27 cellular contexts compared by ENCODE assay signal in the genomic region with DNA sequence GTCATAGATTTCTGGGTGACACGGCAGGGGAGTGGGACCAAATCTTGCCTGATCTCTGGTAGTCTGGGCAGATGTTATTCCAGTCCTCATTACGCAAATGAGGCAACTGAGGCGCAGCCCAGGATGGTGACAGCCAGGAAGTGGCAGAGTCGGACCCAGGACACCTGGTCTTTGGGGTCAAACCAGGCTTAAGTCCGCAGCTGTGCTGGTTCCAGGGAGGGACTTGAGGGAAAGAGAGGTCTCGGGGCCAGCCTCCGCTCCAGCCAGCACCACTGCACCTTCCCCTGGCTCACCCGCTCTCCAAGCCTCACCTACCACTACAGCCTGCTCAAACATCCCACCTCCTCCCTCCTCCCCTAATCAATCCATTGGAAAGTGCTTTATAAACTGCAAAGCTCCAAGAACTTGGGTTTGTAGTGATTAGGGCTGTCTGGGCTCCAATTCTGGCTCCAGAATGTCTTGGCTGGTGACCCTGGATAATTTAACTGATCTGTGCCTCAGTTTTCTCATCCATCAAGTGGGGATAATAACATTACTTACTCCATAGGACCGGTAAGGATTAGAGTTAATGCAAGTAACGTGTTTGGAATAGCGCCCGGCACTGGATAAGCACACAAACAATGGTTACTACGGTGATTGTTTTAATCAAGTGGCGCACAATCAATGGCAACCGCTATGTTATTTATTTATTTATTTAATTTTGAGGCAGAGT. TPM values are rescaled to one million over a fixed set of nuclear protein-coding genes. Genes with fewer than 3 reads are reported as not detected.
DNase-seq lines count a peak whose midpoint lies in the region; ATAC-seq, FAIRE-seq and TF ChIP-seq lines count a peak whose summit lies in the region.
"Had no signal": no experiment of that assay in that cellular context is flagged by ENCODE, and none has a peak within 500 bp of the region (broad histone marks: within the 10 kb centered on the region; RNA-seq: fewer than 3 reads in every experiment).

No MANE protein-coding gene starts in this region.

- TF ChIP-seq RAD21 in HCT116 (IDR thresholded peaks at IDR 0.05; ENCODE audit: low read depth) (no peak), K562 (CRISPR knock-in tag; conservative IDR thresholded peaks at IDR 0.05 in 1 of 2, IDR thresholded peaks at IDR 0.05 in 1 of 2) (no peak)

- H3K4me2 ChIP-seq in HCT116 (ENCODE audit: low read length), result peak overlapping the region; percentile 80
- H3K4me2 ChIP-seq in K562 (ENCODE audit: insufficient read depth, low read length), result no peak overlapping the region
- H3K4me2 ChIP-seq in smooth muscle cell, result peak overlapping the region; percentile 59

- TF ChIP-seq EP300 in K562 (IDR thresholded peaks at IDR 0.05; ENCODE audit: low read length), result no peak

- peaks cover 0 to 14% of the 10 kb centered on the region in 2 experiments; a peak in 3 of 4 replicates for H3K4me1 ChIP-seq in HCT116 (ENCODE audit: control insufficient read depth in 1 of 2, insufficient read depth in 2 of 2, low read length in 2 of 2)
- H3K4me1 ChIP-seq in K562 (replicated peaks in 1 of 2; ENCODE audit: control insufficient read depth in 2 of 2, insufficient read depth in 2 of 2, low read length in 2 of 2), result peaks cover 0 to 15% of the 10 kb centered on the region in 2 experiments; a peak in 1 of 5 replicates
- no peaks in the 10 kb centered on the region for H3K4me1 ChIP-seq in smooth muscle cell (ENCODE audit: low read depth)
- H3K4me1 ChIP-seq: gastrocnemius medialis had no signal

- FAIRE-seq in K562 (lab: Jason Lieb, UNC), result no peak
- FAIRE-seq: colon, small intestine had no signal

- no peaks in the 10 kb centered on the region for H3K36me3 ChIP-seq in HCT116 (ENCODE audit: control insufficient read depth in 1 of 2, insufficient read depth in 2 of 2, low read length in 2 of 2)
- no peaks in the 10 kb centered on the region for H3K36me3 ChIP-seq in K562 (ENCODE audit: control insufficient read depth, insufficient read depth, low read length)
- no peaks in the 10 kb centered on the region for H3K36me3 ChIP-seq in smooth muscle cell (ENCODE audit: low read depth)
- H3K36me3 ChIP-seq: esophagus muscularis mucosa, gastrocnemius medialis, neutrophil, vagina had no signal

- WGBS in K562 (ENCODE audit: insufficient coverage, low coverage, missing lambda C conversion rate), result 17% methylated on average over 12 of the region's 15 CpGs
- WGBS in smooth muscle cell (ENCODE audit: low lambda C conversion rate), result 57% methylated on average over 15 of the region's 15 CpGs

- TF ChIP-seq CTCF in HCT116 (IDR thresholded peaks at IDR 0.05 in 2 of 3, conservative IDR thresholded peaks at IDR 0.05 in 1 of 3; ENCODE audit: borderline replicate concordance in 1 of 3, insufficient read depth in 1 of 3, low read depth in 2 of 3, low read length in 2 of 3), result no peak
- no peak for TF ChIP-seq CTCF in K562 (IDR thresholded peaks at IDR 0.05 in 2 of 3, conservative IDR thresholded peaks at IDR 0.05 in 1 of 3; ENCODE audit: insufficient read depth in 2 of 3, low read depth in 1 of 3, low read length in 3 of 3)
- no peak for TF ChIP-seq CTCF in smooth muscle cell (IDR thresholded peaks at IDR 0.05; ENCODE audit: borderline replicate concordance, insufficient read depth, poor library complexity, severe bottlenecking)

- peak overlapping the region; percentile 59 to 68 for H3K4me3 ChIP-seq in HCT116 (replicated peaks in 1 of 2; ENCODE audit: low read depth in 1 of 2, low read length in 2 of 2)
- H3K4me3 ChIP-seq in K562, result no peak overlapping the region
- H3K4me3 ChIP-seq in iPS-18c (ENCODE audit: insufficient read depth, low read depth, low read length), result peak overlapping the region; percentile 74
- H3K4me3 ChIP-seq in smooth muscle cell, result peak overlapping the region; percentile 23
- H3K4me3 ChIP-seq: body of pancreas, gastrocnemius medialis, vagina had no signal

- H2AFZ ChIP-seq in HCT116 (ENCODE audit: low read depth, low read length, poor library complexity, severe bottlenecking) (no peak overlapping the region), K562 (ENCODE audit: low read depth, low read length) (no peak overlapping the region), smooth muscle cell (ENCODE audit: low read depth) (no peak overlapping the region)

- no TSS peak for BruUV-seq in HCT116 (replicated peaks; lab: Mats Ljungman, UMichigan)
- no TSS peak for BruUV-seq in K562 (replicated peaks; lab: Mats Ljungman, UMichigan)

- CTCF ChIA-PET in HCT116 (lab: Charles Lee), result interaction anchor here (2.8 kb wide), 1 partner anchor 9 kb away, joined by 21 read pairs; no protein-coding TSS in a partner anchor
- CTCF ChIA-PET in K562 (lab: Yijun Ruan, JAX; ENCODE audit: low intra/inter-chr PET ratio), result interaction anchor here (0.7 kb wide), 1 partner anchor 734 kb away, joined by 3 read pairs; no protein-coding TSS in a partner anchor

- H4K20me1 ChIP-seq in HCT116 (ENCODE audit: insufficient read depth) (no peaks in the 10 kb centered on the region), K562 (replicated peaks; ENCODE audit: control insufficient read depth, insufficient read depth, low read length) (peaks cover 6% of the 10 kb centered on the region; the same call in 1 of the 2 replicates), smooth muscle cell (ENCODE audit: low read depth) (no peaks in the 10 kb centered on the region)

- DNase-seq in HCT116 (ENCODE audit: low read depth, low spot score), result no peak
- DNase-seq in K562 (ENCODE audit: extremely low read depth in 1 of 4, low spot score in 3 of 4), result no peak
- no peak for DNase-seq in smooth muscle cell (lab: John Stamatoyannopoulos, UW; ENCODE audit: unreplicated experiment)
- DNase-seq in D341Med (ENCODE audit: low spot score), result no peak
- DNase-seq: activated CD4-positive, alpha-beta T cell treated with anti-CD3 and anti-CD28 coated beads for 4 hours; activated gamma-delta T cell; activated T-cell treated with anti-CD3 and anti-CD28 coated beads, Interleukin-2, amount 50 U/mL, for 1 hour; body of pancreas; CD4-positive, CD25-positive, alpha-beta regulatory T cell; effector memory CD8-positive, alpha-beta T cell; gastrocnemius medialis; Kasumi-1; NCI-H1694; small intestine; T-helper 2 cell had no signal

- TF ChIP-seq POLR2A in HCT116 (IDR thresholded peaks at IDR 0.05; ENCODE audit: borderline replicate concordance, extremely low read depth, insufficient read depth, insufficient read length) (no peak), K562 (conservative IDR thresholded peaks at IDR 0.05) (no peak)

- H3K79me2 ChIP-seq in HCT116 (ENCODE audit: insufficient read depth, low read length) (no peaks in the 10 kb centered on the region), K562 (ENCODE audit: control insufficient read depth, insufficient read depth, low read length) (no peaks in the 10 kb centered on the region), smooth muscle cell (ENCODE audit: low read depth) (no peaks in the 10 kb centered on the region)

- peak overlapping the region; percentile 70 for H3K9ac ChIP-seq in HCT116 (ENCODE audit: low read length)
- H3K9ac ChIP-seq in K562 (ENCODE audit: insufficient read depth in 1 of 2, low read depth in 2 of 2, low read length in 2 of 2), result no peak overlapping the region
- no peak overlapping the region for H3K9ac ChIP-seq in smooth muscle cell (ENCODE audit: low read depth)

- H3K9me3 ChIP-seq in HCT116 (ENCODE audit: control insufficient read depth in 1 of 2, insufficient read depth in 1 of 2, low read depth in 1 of 2, low read length in 2 of 2) (no peaks in the 10 kb centered on the region), K562 (replicated peaks; ENCODE audit: control insufficient read depth, insufficient read depth, low read depth, low read length) (no peaks in the 10 kb centered on the region), iPS-18c (ENCODE audit: control insufficient read depth, insufficient read depth, low read length) (no peaks in the 10 kb centered on the region), smooth muscle cell (replicated peaks; ENCODE audit: low read depth) (no peaks in the 10 kb centered on the region)
- H3K9me3 ChIP-seq: body of pancreas, esophagus muscularis mucosa, gastrocnemius medialis, neutrophil, vagina had no signal

- no peaks in the 10 kb centered on the region for H3K9me1 ChIP-seq in K562 (ENCODE audit: control insufficient read depth, insufficient read depth, low read length)

- in situ Hi-C loops in K562 (cut with MboI), result no loop called here

- RAD21 ChIA-PET in HCT116 (lab: Charles Lee; ENCODE audit: low non-redundant PET in 1 of 2, low total read pairs in 2 of 2, uncharacterized antibody in 2 of 2, unreplicated experiment in 2 of 2), result no interaction called here

- H3K9me2 ChIP-seq in HCT116 (ENCODE audit: insufficient read depth), result no peaks in the 10 kb centered on the region

- peak overlapping the region; percentile 43; the same call in 1 of the 2 replicates for H3K27ac ChIP-seq in HCT116 (ENCODE audit: low read depth, low read length)
- H3K27ac ChIP-seq in K562 (ENCODE audit: extremely low read depth, low read depth, low read length), result no peak overlapping the region
- no peak overlapping the region for H3K27ac ChIP-seq in smooth muscle cell (ENCODE audit: low read depth)
- H3K27ac ChIP-seq: body of pancreas, esophagus muscularis mucosa, gastrocnemius medialis, neutrophil, vagina had no signal

- H3K27me3 ChIP-seq in HCT116 (ENCODE audit: insufficient read depth, low read length) (no peaks in the 10 kb centered on the region), K562 (ENCODE audit: control insufficient read depth in 2 of 2, insufficient read depth in 2 of 2, low read length in 2 of 2) (peaks cover 0 to 16% of the 10 kb centered on the region in 2 experiments; a peak in 1 of 5 replicates), smooth muscle cell (ENCODE audit: low read depth) (peaks cover 64% of the 10 kb centered on the region)

- ATAC-seq in HCT116 (no peak; the same call in 1 of the 2 replicates), K562 (no peak), GM19452 (IDR thresholded peaks at IDR 0.05; ENCODE audit: unreplicated experiment) (no peak), esophagus mucosa (no peak)
- ATAC-seq: body of pancreas; effector memory CD8-positive, alpha-beta T cell; gastrocnemius medialis; SK-N-SH treated with all-trans-retinoic acid at 6 μM for 48 hours; stimulated activated memory B cell treated with anti-CD40 and anti-IgM and Interleukin-4, amounts not matched to agents 10 μg/mL and 1 μg/mL and 100 μg/mL, for 72 hours had no signal

- intact Hi-C loops in HCT116 (cut with micrococcal nuclease), result no loop called here
- intact Hi-C loops in K562 (cut with micrococcal nuclease), result no loop called here

- POLR2A ChIA-PET in HCT116 (lab: Charles Lee), result no interaction called here
- POLR2A ChIA-PET in K562 (lab: Yijun Ruan, JAX), result interaction anchor here (1.2 kb wide), 1 partner anchor 11 kb away, joined by 3 read pairs; no protein-coding TSS in a partner anchor

- H3F3A ChIP-seq in smooth muscle cell (ENCODE audit: low read depth), result no peaks in the 10 kb centered on the region

RNA-seq across cellular contexts. Expression of a gene that starts 0.5 kb away (rescaled TPM):
- total RNA-seq in HCT116 (2021; ENCODE audit: unreplicated experiment) (2.9 TPM), K562 (2014; rRNA removed) (not detected in 2 replicates), K562 (2014; rRNA removed; fragmentation: Illumina TruSeq; extraction: Trizol) (not detected in 2 replicates), K562 (2015; rRNA removed; fragmentation: Illumina TruSeq; extraction: Trizol) (not detected in 2 replicates), K562 (2021) (not detected in 2 replicates), smooth muscle cell (not detected in 2 replicates), esophagus mucosa (not detected)
- 0.81 and 0.92 TPM in 2 replicates for polyA plus RNA-seq in HCT116 (2012)
- not detected in 2 replicates for total RNA-seq in K562 (2011; cell fraction: chromatin; rRNA removed; ENCODE audit: low replicate concordance)
- total RNA-seq in K562 (2011; cell fraction: nucleolus; rRNA removed), result not detected in 2 replicates
- total RNA-seq in K562 (2011; cell fraction: nucleoplasm; rRNA removed), result not detected in 2 replicates
- polyA plus RNA-seq in K562 (2011; rRNA removed) (not detected in 2 replicates), K562 (2014; fragmentation: Illumina TruSeq; extraction: Trizol) (not detected in 2 replicates), K562 (2014; fragmentation: Nextera tagmentation; extraction: Ambion mirVana) (not detected), K562 (2014; rRNA removed) (not detected in 2 replicates), smooth muscle cell (not detected in 2 replicates)
- polyA plus RNA-seq in K562 (2011; cell fraction: cytosol; rRNA removed), result not detected in 2 replicates
- polyA plus RNA-seq in K562 (2011; cell fraction: nucleus; rRNA removed), result not detected in 2 replicates
- polyA plus RNA-seq in K562 (2012), result not detected in 2 replicates
- not detected in 2 replicates for polyA minus RNA-seq in K562 (2011; rRNA and poly(A)+ RNA removed)
- not detected in 2 replicates for polyA minus RNA-seq in K562 (2011; cell fraction: cytosol; rRNA and poly(A)+ RNA removed)
- polyA minus RNA-seq in K562 (2011; cell fraction: nucleus; rRNA and poly(A)+ RNA removed), result not detected in 2 replicates
- total RNA-seq: body of pancreas; CD4-positive, CD25-positive, alpha-beta regulatory T cell; esophagus muscularis mucosa; G401; gastrocnemius medialis; HT1080; renal cortical epithelial cell; vagina had no signal
- polyA plus RNA-seq: CD4-positive, CD25-positive, alpha-beta regulatory T cell; small intestine had no signal

RNA-seq across cellular contexts. Expression of a gene that starts 30.0 kb away (rescaled TPM):
- 8.4 TPM for total RNA-seq in HCT116 (2021; ENCODE audit: unreplicated experiment)
- polyA plus RNA-seq in HCT116 (2012), result 5.7 and 6.8 TPM in 2 replicates
- total RNA-seq in K562 (2011; cell fraction: chromatin; rRNA removed; ENCODE audit: low replicate concordance), result 0.46 and 0.81 TPM in 2 replicates
- 0.33 and 0.66 TPM in 2 replicates for total RNA-seq in K562 (2011; cell fraction: nucleolus; rRNA removed)
- 0.23 and 0.29 TPM in 2 replicates for total RNA-seq in K562 (2011; cell fraction: nucleoplasm; rRNA removed)
- total RNA-seq in K562 (2014; rRNA removed), result 0.08 TPM in 1 of 2 replicates, not detected in the other
- 0.07 and 0.10 TPM in 2 replicates for total RNA-seq in K562 (2014; rRNA removed; fragmentation: Illumina TruSeq; extraction: Trizol)
- total RNA-seq in K562 (2015; rRNA removed; fragmentation: Illumina TruSeq; extraction: Trizol), result 0.08 TPM in 1 of 2 replicates, not detected in the other
- total RNA-seq in K562 (2021), result 0.11 and 0.20 TPM in 2 replicates
- 0.09 and 0.14 TPM in 2 replicates for polyA plus RNA-seq in K562 (2011; rRNA removed)
- polyA plus RNA-seq in K562 (2011; cell fraction: cytosol; rRNA removed), result 0.12 TPM in 1 of 2 replicates, not detected in the other
- polyA plus RNA-seq in K562 (2011; cell fraction: nucleus; rRNA removed), result 1.6 and 2.7 TPM in 2 replicates
- 0.09 and 0.64 TPM in 2 replicates for polyA plus RNA-seq in K562 (2012)
- 0.06 and 0.10 TPM in 2 replicates for polyA plus RNA-seq in K562 (2014; fragmentation: Illumina TruSeq; extraction: Trizol)
- under 1 TPM in 1 of 2 experiments, not detected in 1; 0.03 TPM for polyA plus RNA-seq in K562 (2014; fragmentation: Nextera tagmentation; extraction: Ambion mirVana)
- polyA plus RNA-seq in K562 (2014; rRNA removed), result 0.07 and 0.11 TPM in 2 replicates
- 0.09 and 0.18 TPM in 2 replicates for polyA minus RNA-seq in K562 (2011; rRNA and poly(A)+ RNA removed)
- 0.29 TPM in 1 of 2 replicates, not detected in the other for polyA minus RNA-seq in K562 (2011; cell fraction: cytosol; rRNA and poly(A)+ RNA removed)
- 0.27 and 0.67 TPM in 2 replicates for polyA minus RNA-seq in K562 (2011; cell fraction: nucleus; rRNA and poly(A)+ RNA removed)
- 2.6 and 2.7 TPM in 2 replicates for total RNA-seq in smooth muscle cell
- polyA plus RNA-seq in smooth muscle cell, result 4.9 and 5.0 TPM in 2 replicates
- not detected for total RNA-seq in esophagus mucosa
- total RNA-seq: CD4-positive, CD25-positive, alpha-beta regulatory T cell; gastrocnemius medialis had no signal
- polyA plus RNA-seq: CD4-positive, CD25-positive, alpha-beta regulatory T cell had no signal

RNA-seq across cellular contexts. Expression of a gene that starts 31.3 kb away (rescaled TPM):
- total RNA-seq in HCT116 (2021; ENCODE audit: unreplicated experiment) (7.3 TPM), K562 (2014; rRNA removed) (0.08 TPM in 1 of 2 replicates, not detected in the other), K562 (2014; rRNA removed; fragmentation: Illumina TruSeq; extraction: Trizol) (0.16 TPM in 1 of 2 replicates, not detected in the other), K562 (2015; rRNA removed; fragmentation: Illumina TruSeq; extraction: Trizol) (not detected in 2 replicates), K562 (2021) (0.09 and 0.38 TPM in 2 replicates), smooth muscle cell (11.6 and 14.5 TPM in 2 replicates), esophagus mucosa (1.3 TPM)
- polyA plus RNA-seq in HCT116 (2012), result 3.9 and 4.9 TPM in 2 replicates
- total RNA-seq in K562 (2011; cell fraction: chromatin; rRNA removed; ENCODE audit: low replicate concordance), result 3.3 and 5.3 TPM in 2 replicates
- total RNA-seq in K562 (2011; cell fraction: nucleolus; rRNA removed), result 0.79 and 1.3 TPM in 2 replicates
- 1.5 and 5.2 TPM in 2 replicates for total RNA-seq in K562 (2011; cell fraction: nucleoplasm; rRNA removed)
- polyA plus RNA-seq in K562 (2011; rRNA removed) (0.20 and 0.87 TPM in 2 replicates), K562 (2014; fragmentation: Illumina TruSeq; extraction: Trizol) (0.06 and 0.48 TPM in 2 replicates), K562 (2014; fragmentation: Nextera tagmentation; extraction: Ambion mirVana) (not detected), K562 (2014; rRNA removed) (not detected in 2 replicates), smooth muscle cell (8.2 and 11.0 TPM in 2 replicates)
- 0.75 TPM in 1 of 2 replicates, not detected in the other for polyA plus RNA-seq in K562 (2011; cell fraction: cytosol; rRNA removed)
- 1.1 and 3.7 TPM in 2 replicates for polyA plus RNA-seq in K562 (2011; cell fraction: nucleus; rRNA removed)
- polyA plus RNA-seq in K562 (2012), result 0.10 and 0.25 TPM in 2 replicates
- polyA minus RNA-seq in K562 (2011; rRNA and poly(A)+ RNA removed), result 0.53 and 0.96 TPM in 2 replicates
- polyA minus RNA-seq in K562 (2011; cell fraction: cytosol; rRNA and poly(A)+ RNA removed), result not detected in 2 replicates
- polyA minus RNA-seq in K562 (2011; cell fraction: nucleus; rRNA and poly(A)+ RNA removed), result 1.2 and 1.6 TPM in 2 replicates
- total RNA-seq: CD4-positive, CD25-positive, alpha-beta regulatory T cell; vagina had no signal
- polyA plus RNA-seq: CD4-positive, CD25-positive, alpha-beta regulatory T cell had no signal
